Comparison of ENCODE assay signal across 23 cellular contexts in the genomic region with DNA sequence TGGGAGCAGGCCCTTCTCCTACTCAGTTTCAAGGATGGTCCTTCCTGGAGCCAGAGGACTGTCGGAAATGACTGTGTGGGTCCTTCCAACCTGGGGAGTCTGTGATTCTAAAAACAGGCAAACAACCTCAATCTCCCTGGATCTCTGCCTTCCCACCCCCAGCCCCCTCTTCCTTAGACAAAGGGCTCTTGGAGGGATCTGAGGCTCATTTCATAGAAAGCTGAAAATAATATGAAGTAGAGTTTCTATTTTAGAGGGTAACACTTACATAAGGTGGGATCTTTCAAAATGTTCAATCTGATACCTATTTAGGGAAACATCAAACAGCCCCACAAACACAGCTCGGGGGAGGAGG.
DNase-seq lines count a peak whose midpoint lies in the region; ATAC-seq, FAIRE-seq and TF ChIP-seq lines count a peak whose summit lies in the region.
"Had no signal": no experiment of that assay in that cellular context is flagged by ENCODE, and none has a peak within 500 bp of the region (broad histone marks: within the 10 kb centered on the region; RNA-seq: fewer than 3 reads in every experiment).

No MANE protein-coding gene starts in this region.

- intact Hi-C loops in natural killer cell (cut with micrococcal nuclease) (no loop called here), esophagus muscularis mucosa (cut with DNase I) (no loop called here), prostate gland (cut with DNase I) (no loop called here)

- no peak for FAIRE-seq in H54 (lab: Jason Lieb, UNC)

- H3K9me3 Mint-ChIP-seq in natural killer cell treated with Interleukin-12 subunit alpha and Interleukin-12 subunit beta and Interleukin-15 and Interleukin-18, amount 100 ng/mL, for 72 hours: no peaks in the 10 kb centered on the region
- no peaks in the 10 kb centered on the region for H3K9me3 Mint-ChIP-seq in natural killer cell
- H3K9me3 Mint-ChIP-seq: activated naive CD4-positive, alpha-beta T cell treated with anti-CD3 and anti-CD28 coated beads, Interleukin-2, amount 10 ng/mL, durations not matched to agents 7 days and 5 days; activated T-cell treated with anti-CD3 and anti-CD28 coated beads, Interleukin-2, amount 50 U/mL, for 24 hours; T-helper 1 cell treated with Interleukin-12 subunit alpha and Interleukin-12 subunit beta and Interleukin-4 antibody, amounts not matched to agents 30 μg/mL and 1 μg/mL, for 36 hours had no signal

- no peaks in the 10 kb centered on the region for H3K36me3 ChIP-seq in esophagus muscularis mucosa
- no peaks in the 10 kb centered on the region for H3K36me3 ChIP-seq in prostate gland
- H3K36me3 ChIP-seq in SK-N-SH (replicated peaks in 1 of 2; ENCODE audit: control insufficient read depth in 1 of 2, insufficient read depth in 2 of 2, low read length in 1 of 2): no peaks in the 10 kb centered on the region
- H3K36me3 ChIP-seq: ascending aorta, tibial artery had no signal

- H3K4me3 ChIP-seq in esophagus muscularis mucosa (no peak overlapping the region), prostate gland (no peak overlapping the region), SK-N-SH (ENCODE audit: low read depth in 2 of 2, low read length in 1 of 2) (no peak overlapping the region)
- H3K4me3 ChIP-seq: ascending aorta, coronary artery, tibial artery had no signal

- peaks cover 12 to 13% of the 10 kb centered on the region in 2 donors for H3K27me3 Mint-ChIP-seq in natural killer cell treated with Interleukin-12 subunit alpha and Interleukin-12 subunit beta and Interleukin-15 and Interleukin-18, amount 100 ng/mL, for 72 hours
- peaks cover 0 to 14% of the 10 kb centered on the region in 2 donors for H3K27me3 Mint-ChIP-seq in natural killer cell (ENCODE audit: low read depth in 2 of 2)
- H3K27me3 Mint-ChIP-seq: activated T-cell treated with anti-CD3 and anti-CD28 coated beads, Interleukin-2, amount 50 U/mL, for 24 hours had no signal

- H3K4me3 Mint-ChIP-seq in natural killer cell treated with Interleukin-12 subunit alpha and Interleukin-12 subunit beta and Interleukin-15 and Interleukin-18, amount 100 ng/mL, for 72 hours: peak overlapping the region; percentile 52
- H3K4me3 Mint-ChIP-seq in natural killer cell: no peak overlapping the region
- H3K4me3 Mint-ChIP-seq: activated CD4-positive, alpha-beta memory T cell treated with anti-CD3 and anti-CD28 coated beads for 36 hours; activated naive CD4-positive, alpha-beta T cell treated with anti-CD3 and anti-CD28 coated beads, Interleukin-2, amount 10 ng/mL, durations not matched to agents 7 days and 5 days; activated T-cell treated with anti-CD3 and anti-CD28 coated beads, Interleukin-2, amount 50 U/mL, for 24 hours; CD4-positive, alpha-beta memory T cell had no signal

- ATAC-seq in natural killer cell treated with Interleukin-12 subunit alpha and Interleukin-12 subunit beta and Interleukin-15 and Interleukin-18, amount 100 ng/mL, for 72 hours: peak in 1 of 2 donors; percentile 7
- no peak for ATAC-seq in natural killer cell
- ATAC-seq: left lobe of liver had no signal

- no peak for DNase-seq in natural killer cell treated with Interleukin-12 subunit alpha and Interleukin-12 subunit beta and Interleukin-15 and Interleukin-18, amount 100 ng/mL, for 72 hours (ENCODE audit: low spot score)
- DNase-seq in natural killer cell: no peak
- DNase-seq in esophagus muscularis mucosa (ENCODE audit: extremely low spot score): no peak
- DNase-seq in prostate gland (ENCODE audit: low spot score): no peak
- DNase-seq in RPMI8226: no peak
- DNase-seq in SK-N-SH: no peak
- DNase-seq in H54 (ENCODE audit: insufficient read length, low spot score): no peak
- no peak for DNase-seq in GM10266 (ENCODE audit: extremely low spot score)
- DNase-seq: activated CD4-positive, alpha-beta memory T cell treated with anti-CD3 and anti-CD28 coated beads for 36 hours; activated naive CD4-positive, alpha-beta T cell treated with anti-CD3 and anti-CD28 coated beads, Interleukin-2, amount 10 ng/mL, durations not matched to agents 7 days and 5 days; activated T-cell treated with anti-CD3 and anti-CD28 coated beads, Interleukin-2, amount 50 U/mL, for 24 hours; CD4-positive, alpha-beta memory T cell; foreskin fibroblast; NCI-H1048; NCI-H2081; NCI-H524; tibial artery had no signal

- no peak overlapping the region for H3K9ac ChIP-seq in SK-N-SH
- H3K9ac ChIP-seq: parathyroid adenoma had no signal

- H3K4me2 ChIP-seq in SK-N-SH: no peak overlapping the region

- H3K79me2 ChIP-seq in SK-N-SH (ENCODE audit: insufficient read depth): no peaks in the 10 kb centered on the region
- H3K79me2 ChIP-seq: parathyroid adenoma had no signal

- TF ChIP-seq EP300 in esophagus muscularis mucosa (IDR thresholded peaks at IDR 0.05) (no peak), SK-N-SH (IDR thresholded peaks at IDR 0.05; ENCODE audit: borderline replicate concordance in 1 of 2, low read depth in 1 of 2, low read length in 1 of 2) (no peak)

- H3K27me3 ChIP-seq in esophagus muscularis mucosa (no peaks in the 10 kb centered on the region), prostate gland (replicated peaks; ENCODE audit: insufficient read depth) (no peaks in the 10 kb centered on the region), SK-N-SH (ENCODE audit: insufficient read depth) (no peaks in the 10 kb centered on the region)
- H3K27me3 ChIP-seq: ascending aorta, tibial artery had no signal

- peaks cover 6% of the 10 kb centered on the region for H3K36me3 Mint-ChIP-seq in natural killer cell treated with Interleukin-12 subunit alpha and Interleukin-12 subunit beta and Interleukin-15 and Interleukin-18, amount 100 ng/mL, for 72 hours
- H3K36me3 Mint-ChIP-seq in natural killer cell: no peaks in the 10 kb centered on the region
- H3K36me3 Mint-ChIP-seq: activated CD4-positive, alpha-beta memory T cell treated with anti-CD3 and anti-CD28 coated beads for 36 hours; activated naive CD4-positive, alpha-beta T cell treated with anti-CD3 and anti-CD28 coated beads, Interleukin-2, amount 10 ng/mL, durations not matched to agents 7 days and 5 days; CD4-positive, alpha-beta memory T cell had no signal

- no peaks in the 10 kb centered on the region for H3K9me2 ChIP-seq in SK-N-SH

- H2AFZ ChIP-seq in SK-N-SH (ENCODE audit: low read depth): no peak overlapping the region
- H2AFZ ChIP-seq: parathyroid adenoma had no signal

- peaks cover 5% of the 10 kb centered on the region in 2 donors for H3K4me1 Mint-ChIP-seq in natural killer cell treated with Interleukin-12 subunit alpha and Interleukin-12 subunit beta and Interleukin-15 and Interleukin-18, amount 100 ng/mL, for 72 hours (ENCODE audit: low read depth in 2 of 2)
- no peaks in the 10 kb centered on the region for H3K4me1 Mint-ChIP-seq in natural killer cell
- H3K4me1 Mint-ChIP-seq: activated naive CD4-positive, alpha-beta T cell treated with anti-CD3 and anti-CD28 coated beads, Interleukin-2, amount 10 ng/mL, durations not matched to agents 7 days and 5 days; CD4-positive, alpha-beta memory T cell had no signal

- peaks cover 3% of the 10 kb centered on the region for H3F3A ChIP-seq in SK-N-SH (replicated peaks; ENCODE audit: insufficient read depth)

- H3K27ac ChIP-seq in esophagus muscularis mucosa (replicated peaks in 1 of 4) (peak overlapping the region; percentile 59 to 75 (median 65)), prostate gland (peak overlapping the region; percentile 67 to 72), SK-N-SH (ENCODE audit: low read depth in 2 of 2, low read length in 1 of 2) (no peak overlapping the region)
- H3K27ac ChIP-seq: parathyroid adenoma, VCaP had no signal

- peaks cover 0 to 25% (median 8%) of the 10 kb centered on the region in 4 donors for H3K4me1 ChIP-seq in esophagus muscularis mucosa
- H3K4me1 ChIP-seq in prostate gland (replicated peaks): no peaks in the 10 kb centered on the region
- H3K4me1 ChIP-seq in SK-N-SH (ENCODE audit: control insufficient read depth in 1 of 2, insufficient read depth in 2 of 2, low read depth in 1 of 2, low read length in 1 of 2): peaks cover 0 to 11% of the 10 kb centered on the region in 2 experiments; a peak in 2 of 4 replicates
- H3K4me1 ChIP-seq: parathyroid adenoma had no signal

- POLR2A ChIA-PET in SK-N-SH (lab: Yijun Ruan, JAX): no interaction called here

- TF ChIP-seq RAD21 in SK-N-SH (IDR thresholded peaks at IDR 0.05; ENCODE audit: low read length): no peak

- TF ChIP-seq POLR2A in esophagus muscularis mucosa (IDR thresholded peaks at IDR 0.05; ENCODE audit: low read depth) (no peak), prostate gland (IDR thresholded peaks at IDR 0.05) (no peak), H54 (IDR thresholded peaks at IDR 0.05; ENCODE audit: low read depth, low read length) (no peak)

- CTCF ChIA-PET in SK-N-SH (lab: Yijun Ruan, JAX): interaction anchor here (1.7 kb wide), 1 partner anchor 23 kb away, joined by 7 read pairs; no protein-coding TSS in a partner anchor

- no peak for TF ChIP-seq CTCF in natural killer cell (IDR thresholded peaks at IDR 0.05)
- no peak for TF ChIP-seq CTCF in esophagus muscularis mucosa (IDR thresholded peaks at IDR 0.05)
- TF ChIP-seq CTCF in prostate gland (IDR thresholded peaks at IDR 0.05): no peak
- TF ChIP-seq CTCF in SK-N-SH (IDR thresholded peaks at IDR 0.05): no peak
- no peak for TF ChIP-seq CTCF in GM10266 (IDR thresholded peaks at IDR 0.05; ENCODE audit: control insufficient read depth, insufficient read depth, low read depth, missing control alignments)

- H4K20me1 ChIP-seq in SK-N-SH (ENCODE audit: insufficient read depth): no peaks in the 10 kb centered on the region

- 81% methylated on average over 2 of the region's 2 CpGs for WGBS in esophagus muscularis mucosa
- 85% methylated on average over 2 of the region's 2 CpGs for WGBS in prostate gland
- 81% methylated on average over 2 of the region's 2 CpGs for whole genome bisulfite sequencing in SK-N-SH (ENCODE audit: low lambda C conversion rate)

- H3K9me3 ChIP-seq in esophagus muscularis mucosa (no peaks in the 10 kb centered on the region), prostate gland (no peaks in the 10 kb centered on the region), SK-N-SH (no peaks in the 10 kb centered on the region)
- H3K9me3 ChIP-seq: ascending aorta, tibial artery had no signal

- peak overlapping the region in 1 of 2 donors; percentile 26 for H3K27ac Mint-ChIP-seq in natural killer cell treated with Interleukin-12 subunit alpha and Interleukin-12 subunit beta and Interleukin-15 and Interleukin-18, amount 100 ng/mL, for 72 hours
- H3K27ac Mint-ChIP-seq in natural killer cell: no peak overlapping the region
- H3K27ac Mint-ChIP-seq: activated CD4-positive, alpha-beta memory T cell treated with anti-CD3 and anti-CD28 coated beads for 36 hours; activated naive CD4-positive, alpha-beta T cell treated with anti-CD3 and anti-CD28 coated beads, Interleukin-2, amount 10 ng/mL, durations not matched to agents 7 days and 5 days; activated T-cell treated with anti-CD3 and anti-CD28 coated beads, Interleukin-2, amount 50 U/mL, for 24 hours; CD4-positive, alpha-beta memory T cell; T-helper 1 cell treated with Interleukin-12 subunit alpha and Interleukin-12 subunit beta and Interleukin-4 antibody, amounts not matched to agents 30 μg/mL and 1 μg/mL, for 36 hours had no signal

TF ChIP-seq in SK-N-SH, 30 proteins besides CTCF, POLR2A, EP300 and RAD21 (continues in another document):
- TF ChIP-seq, protein P1, sequence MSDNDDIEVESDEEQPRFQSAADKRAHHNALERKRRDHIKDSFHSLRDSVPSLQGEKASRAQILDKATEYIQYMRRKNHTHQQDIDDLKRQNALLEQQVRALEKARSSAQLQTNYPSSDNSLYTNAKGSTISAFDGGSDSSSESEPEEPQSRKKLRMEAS (IDR thresholded peaks at IDR 0.05; ENCODE audit: low read depth): no peak
- TF ChIP-seq FOXJ3 (CRISPR knock-in tag; IDR thresholded peaks at IDR 0.05): no peak

Comparison
In these comparisons a context has a peak if more than half of its experiments do, and no peak if none do; other contexts are left out.
1. H3K27ac ChIP-seq: peak in esophagus muscularis mucosa (4 of 4) and prostate gland (2 of 2); none in SK-N-SH (0 of 2).